In the genomic region with DNA sequence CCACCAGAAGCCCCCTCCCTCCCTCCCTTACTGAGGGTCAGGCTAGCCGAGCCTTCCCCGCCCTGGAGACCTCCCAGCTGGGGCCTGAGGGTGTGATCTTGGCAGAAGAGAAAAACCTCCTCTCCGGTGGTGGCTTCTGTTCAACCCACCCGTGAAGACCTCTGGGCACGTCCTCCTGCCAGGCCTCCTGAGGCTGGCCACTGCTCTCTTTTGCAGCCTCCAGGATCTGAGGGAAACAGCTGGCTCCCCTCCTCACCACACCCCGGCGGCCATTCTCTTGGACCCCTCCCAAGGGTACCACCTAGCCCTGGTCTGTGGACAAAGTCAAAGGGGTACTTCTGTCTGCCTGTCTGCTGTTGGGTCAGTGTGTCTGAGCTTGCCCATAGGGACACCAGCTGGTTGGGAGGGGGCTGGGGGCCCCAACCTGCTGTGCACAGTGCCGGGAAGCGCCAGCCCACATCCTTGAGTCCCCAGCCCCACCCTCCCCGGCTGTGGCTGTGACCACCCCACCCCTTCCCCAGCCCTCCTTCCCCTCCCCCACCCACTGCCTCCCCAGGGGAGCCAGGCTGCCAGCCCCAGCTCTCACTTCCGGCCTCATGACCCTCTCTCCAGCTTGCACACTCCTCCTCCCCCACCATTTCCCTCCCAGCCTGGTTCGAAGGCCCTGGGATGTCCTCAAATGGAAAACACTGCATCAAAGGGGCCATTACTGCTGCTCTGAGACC, we compare ENCODE assay signal across 8 cellular contexts. TPM values are rescaled to one million over a fixed set of nuclear protein-coding genes. Genes with fewer than 3 reads are reported as not detected.
A peak's percentile ranks its signal among the peaks of the same experiment; 100 is the strongest.
DNase-seq lines count a peak whose midpoint lies in the region; ATAC-seq and TF ChIP-seq lines count a peak whose summit lies in the region.

No MANE protein-coding gene starts in this region.

- DNase-seq in COR-L47 (lab: John Stamatoyannopoulos, UW): peak; percentile 26
- DNase-seq in NCI-H69 (lab: John Stamatoyannopoulos, UW): peak; percentile 82
- no peak for DNase-seq in coronary artery (ENCODE audit: low spot score)
- DNase-seq in osteoblast (ENCODE audit: insufficient read length, low spot score, missing footprints): peak; percentile 96
- DNase-seq in NCI-H187 (lab: John Stamatoyannopoulos, UW): no peak
- no peak for DNase-seq in central memory CD4-positive, alpha-beta T cell
- no peak for DNase-seq in ecto neural progenitor cell (ENCODE audit: low spot score)

- H3K4me1 ChIP-seq in osteoblast (ENCODE audit: insufficient read depth, low read length): peaks cover 18% of the 10 kb centered on the region

- no peaks in the 10 kb centered on the region for H3K27me3 ChIP-seq in osteoblast (ENCODE audit: insufficient read depth, low read length)

- peak overlapping the region; percentile 84 to 98 for H3K27ac ChIP-seq in coronary artery
- H3K27ac ChIP-seq in osteoblast (ENCODE audit: low read depth, low read length): no peak overlapping the region

- peak overlapping the region; percentile 70 for H3K4me3 ChIP-seq in coronary artery
- H3K4me3 ChIP-seq in osteoblast (ENCODE audit: insufficient read depth, low read length): no peak overlapping the region

- peaks cover 24% of the 10 kb centered on the region for H4K20me1 ChIP-seq in osteoblast (ENCODE audit: insufficient read depth, low read length)

- ATAC-seq in HG02759 (IDR thresholded peaks at IDR 0.05; ENCODE audit: unreplicated experiment): no peak

- TF ChIP-seq CTCF in coronary artery (IDR thresholded peaks at IDR 0.05): no peak
- no peak for TF ChIP-seq CTCF in osteoblast (IDR thresholded peaks at IDR 0.05; ENCODE audit: extremely low read depth, low read depth, low read length)

- H3K79me2 ChIP-seq in osteoblast (ENCODE audit: insufficient read depth, low read length): peaks cover 22% of the 10 kb centered on the region

- H3K4me2 ChIP-seq in osteoblast (ENCODE audit: insufficient read depth, low read length): peak overlapping the region; percentile 42

- no peaks in the 10 kb centered on the region for H3K9me3 ChIP-seq in osteoblast (ENCODE audit: low read depth, low read length)

- H2AFZ ChIP-seq in osteoblast (ENCODE audit: low read length): no peak overlapping the region

- H3K36me3 ChIP-seq in osteoblast (ENCODE audit: insufficient read depth, low read length): peaks cover 31% of the 10 kb centered on the region

RNA-seq across cellular contexts. Expression of a gene that starts 48.1 kb away (rescaled TPM):
- total RNA-seq in osteoblast: 11.2 and 13.3 TPM in 2 replicates

Comparison
In these comparisons a context has a peak if more than half of its experiments do, and no peak if none do; other contexts are left out.
1. DNase-seq: peak in COR-L47 (single experiment), NCI-H69 (single experiment) and osteoblast (single experiment); none in coronary artery (single experiment), NCI-H187 (0 of 2), central memory CD4-positive, alpha-beta T cell (single experiment) and ecto neural progenitor cell (single experiment).